ENCODE assay signal across 8 cellular contexts in the genomic region with DNA sequence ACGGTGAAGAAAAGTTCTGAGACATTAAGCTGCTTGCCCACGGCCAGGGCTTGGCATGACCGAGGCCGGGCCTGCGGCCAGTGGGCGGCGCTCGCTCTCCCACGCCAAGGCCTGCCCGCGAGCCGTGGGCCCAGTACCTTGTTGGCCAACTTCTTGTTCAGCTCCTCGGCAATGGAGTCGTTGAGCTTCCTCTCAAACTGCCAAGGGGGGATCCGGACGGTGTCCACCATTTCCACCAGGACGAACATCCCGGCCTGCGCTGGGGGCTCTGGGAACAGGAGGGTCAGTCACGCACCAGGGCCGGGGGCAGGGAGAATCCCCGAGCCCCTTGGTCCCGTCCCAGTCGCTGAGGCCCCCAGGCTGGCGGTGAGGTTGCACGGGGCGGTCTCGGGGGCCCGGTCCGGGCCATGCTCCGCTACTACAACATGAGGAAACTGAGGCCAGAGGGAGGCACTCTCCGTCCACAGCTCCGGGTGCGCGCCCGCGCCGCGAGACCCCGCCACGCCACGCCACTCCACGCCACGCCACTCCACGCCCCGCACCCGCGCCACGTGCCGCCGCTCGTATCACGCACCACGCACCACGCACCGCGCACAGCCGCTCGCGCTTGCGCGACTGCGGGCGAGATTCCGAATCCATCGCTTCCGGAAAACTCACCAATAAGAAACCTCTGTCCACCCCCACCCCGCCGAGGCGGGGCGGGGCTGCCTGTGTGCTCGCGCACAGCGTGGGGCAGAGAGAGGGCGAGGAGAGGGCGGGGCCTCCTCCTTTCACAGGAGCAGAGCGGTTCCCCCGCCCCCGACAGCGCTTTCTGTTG.
A peak's percentile ranks its signal among the peaks of the same experiment; 100 is the strongest.
DNase-seq lines count a peak whose midpoint lies in the region; FAIRE-seq and TF ChIP-seq lines count a peak whose summit lies in the region.

A gene with protein sequence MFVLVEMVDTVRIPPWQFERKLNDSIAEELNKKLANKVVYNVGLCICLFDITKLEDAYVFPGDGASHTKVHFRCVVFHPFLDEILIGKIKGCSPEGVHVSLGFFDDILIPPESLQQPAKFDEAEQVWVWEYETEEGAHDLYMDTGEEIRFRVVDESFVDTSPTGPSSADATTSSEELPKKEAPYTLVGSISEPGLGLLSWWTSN (minus strand): TSS at position 617 of the 817 bp plus-strand sequence. CDS start 369 bp downstream, at position 248.

- H3K79me2 ChIP-seq in Loucy (ENCODE audit: insufficient read depth, low read length): peaks cover 38% of the 10 kb centered on the region

- peak within 1 kb of the TSS; percentile 96 to 100 (median 99) for H3K4me3 Mint-ChIP-seq in nephron
- peak within 1 kb of the TSS; percentile 94 for H3K4me3 Mint-ChIP-seq in stimulated activated naive CD8-positive, alpha-beta T cell treated with anti-CD3 and anti-CD28 coated beads, Interleukin-15, Interleukin-2, amounts not matched to agents 100 ng/mL and 50 ng/mL, for 24 hours

- no peaks in the 10 kb centered on the region for H3K27me3 ChIP-seq in Loucy (ENCODE audit: insufficient read depth, low read length, poor library complexity, severe bottlenecking)

- H3K36me3 Mint-ChIP-seq in nephron (ENCODE audit: low read depth): peaks cover 10% of the 10 kb centered on the region
- peaks cover 30% of the 10 kb centered on the region for H3K36me3 Mint-ChIP-seq in stimulated activated naive CD8-positive, alpha-beta T cell treated with anti-CD3 and anti-CD28 coated beads, Interleukin-15, Interleukin-2, amounts not matched to agents 100 ng/mL and 50 ng/mL, for 24 hours (ENCODE audit: low read depth)

- peak within 1 kb of the TSS; percentile 80 to 91 (median 88) for H3K27ac Mint-ChIP-seq in nephron
- peak within 1 kb of the TSS; percentile 93 for H3K27ac Mint-ChIP-seq in stimulated activated naive CD8-positive, alpha-beta T cell treated with anti-CD3 and anti-CD28 coated beads, Interleukin-15, Interleukin-2, amounts not matched to agents 100 ng/mL and 50 ng/mL, for 24 hours

- H3K9me3 ChIP-seq in ES-I3 (ENCODE audit: control insufficient read depth, insufficient read depth, low read length) (no peaks in the 10 kb centered on the region), Loucy (ENCODE audit: insufficient read depth, low read depth, low read length) (no peaks in the 10 kb centered on the region)

- FAIRE-seq in H54 (lab: Jason Lieb, UNC): peak; percentile 11

- no peaks in the 10 kb centered on the region for H3K27me3 Mint-ChIP-seq in nephron (ENCODE audit: low read depth)
- H3K27me3 Mint-ChIP-seq in stimulated activated naive CD8-positive, alpha-beta T cell treated with anti-CD3 and anti-CD28 coated beads, Interleukin-15, Interleukin-2, amounts not matched to agents 100 ng/mL and 50 ng/mL, for 24 hours: no peaks in the 10 kb centered on the region

- H3F3A ChIP-seq in Loucy (ENCODE audit: low read depth): no peaks in the 10 kb centered on the region

- no peaks in the 10 kb centered on the region for H3K9me2 ChIP-seq in Loucy (replicated peaks; ENCODE audit: low read depth, low read length)

- H3K4me1 ChIP-seq in ES-I3 (ENCODE audit: insufficient read depth, low read length): peaks cover 6% of the 10 kb centered on the region; the same call in 1 of the 2 replicates
- peaks cover 25% of the 10 kb centered on the region for H3K4me1 ChIP-seq in Loucy (ENCODE audit: insufficient read depth, low read length, poor library complexity, severe bottlenecking)

- TF ChIP-seq CTCF in Loucy (conservative IDR thresholded peaks at IDR 0.05; ENCODE audit: low read length) (peak; percentile 78), fibroblast of pulmonary artery (IDR thresholded peaks at IDR 0.05; ENCODE audit: low read length, missing control alignments) (peak; percentile 53), nephron (IDR thresholded peaks at IDR 0.05; ENCODE audit: unreplicated experiment in 3 of 3) (peak; percentile 45 to 61 (median 49))

- TF ChIP-seq POLR2A in H54 (IDR thresholded peaks at IDR 0.05; ENCODE audit: low read depth, low read length) (peak; percentile 57), Raji (IDR thresholded peaks at IDR 0.05; ENCODE audit: insufficient read depth, low read depth, low read length) (peak; percentile 80)

- H3K9ac ChIP-seq in ES-I3 (ENCODE audit: low read depth, low read length): peak within 1 kb of the TSS; percentile 91
- peak within 1 kb of the TSS; percentile 87 for H3K9ac ChIP-seq in Loucy (ENCODE audit: low read depth, low read length, poor library complexity, severe bottlenecking)

- H3K36me3 ChIP-seq in ES-I3 (ENCODE audit: insufficient read depth, low read length) (no peaks in the 10 kb centered on the region), Loucy (ENCODE audit: insufficient read depth, low read length) (no peaks in the 10 kb centered on the region)

- H3K4me2 ChIP-seq in Loucy (ENCODE audit: low read depth, low read length, poor library complexity, severe bottlenecking): peak within 1 kb of the TSS; percentile 90

- peak within 1 kb of the TSS; percentile 93 for H3K4me3 ChIP-seq in Loucy (ENCODE audit: low read length, poor library complexity, severe bottlenecking)
- peak within 1 kb of the TSS; percentile 86 for H3K4me3 ChIP-seq in fibroblast of pulmonary artery (replicated peaks; ENCODE audit: low read depth, low read length)

- no peaks in the 10 kb centered on the region for H3K9me3 Mint-ChIP-seq in nephron
- H3K9me3 Mint-ChIP-seq in stimulated activated naive CD8-positive, alpha-beta T cell treated with anti-CD3 and anti-CD28 coated beads, Interleukin-15, Interleukin-2, amounts not matched to agents 100 ng/mL and 50 ng/mL, for 24 hours: no peaks in the 10 kb centered on the region

- DNase-seq in H54 (ENCODE audit: insufficient read length, low spot score) (peak; percentile 84), fibroblast of pulmonary artery (ENCODE audit: low read depth) (peak; percentile 97)
- DNase-seq in activated T-helper 9 cell treated with anti-CD3 and anti-CD28 coated beads, Interleukin-2, amount 50 U/mL, for 16 hours (ENCODE audit: low read depth): peak; percentile 97

- peaks cover 13% of the 10 kb centered on the region for H4K20me1 ChIP-seq in Loucy (ENCODE audit: insufficient read depth, low read length, poor library complexity, severe bottlenecking)

- H3K4me1 Mint-ChIP-seq in nephron: peaks cover 52% of the 10 kb centered on the region
- H3K4me1 Mint-ChIP-seq in stimulated activated naive CD8-positive, alpha-beta T cell treated with anti-CD3 and anti-CD28 coated beads, Interleukin-15, Interleukin-2, amounts not matched to agents 100 ng/mL and 50 ng/mL, for 24 hours (ENCODE audit: low read depth): peaks cover 42% of the 10 kb centered on the region

- peak within 1 kb of the TSS; percentile 95 for H2AFZ ChIP-seq in Loucy (ENCODE audit: low read length)

Comparison
In these comparisons a context has a peak if more than half of its experiments do, and no peak if none do; other contexts are left out.
1. Peak in every context shown above with its lines: DNase-seq and H3K4me3 ChIP-seq.